ENCODE assay signal across 27 cellular contexts in the genomic region with DNA sequence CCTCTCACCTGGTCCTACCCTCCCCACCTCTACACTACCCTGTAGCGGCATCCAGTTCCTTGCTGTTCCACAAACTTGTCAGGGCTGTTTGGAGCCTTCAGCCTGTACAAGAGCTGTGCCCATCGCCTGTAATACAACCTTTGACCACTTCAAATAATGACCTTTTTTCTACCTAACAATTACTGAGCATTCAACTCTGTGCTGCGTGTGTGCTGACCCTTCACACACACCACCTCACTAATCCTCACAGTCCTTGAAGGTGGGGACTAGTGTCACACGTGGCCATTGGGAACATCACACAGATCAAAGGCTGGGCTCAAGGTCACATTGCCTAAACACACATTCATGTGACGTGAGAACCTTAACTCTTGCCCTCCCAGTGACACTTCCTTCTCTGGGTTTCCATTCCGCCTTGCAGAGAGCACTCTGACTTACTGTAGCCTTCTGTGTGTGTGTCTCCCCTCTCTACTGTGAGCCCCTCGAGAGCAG. TPM values are rescaled to one million over a fixed set of nuclear protein-coding genes. Genes with fewer than 3 reads are reported as not detected.
A peak's percentile ranks its signal among the peaks of the same experiment; 100 is the strongest.
DNase-seq lines count a peak whose midpoint lies in the region; ATAC-seq, FAIRE-seq and TF ChIP-seq lines count a peak whose summit lies in the region.
"Had no signal": no experiment of that assay in that cellular context is flagged by ENCODE, and none has a peak within 500 bp of the region (broad histone marks: within the 10 kb centered on the region; RNA-seq: fewer than 3 reads in every experiment).

No MANE protein-coding gene starts in this region.

- H3K9me3 ChIP-seq in spleen: peaks cover 0 to 15% (median 7%) of the 10 kb centered on the region in 8 donors
- no peaks in the 10 kb centered on the region for H3K9me3 ChIP-seq in MG63
- H3K9me3 ChIP-seq: neutrophil had no signal

- no peaks in the 10 kb centered on the region for H3K27me3 ChIP-seq in bronchial epithelial cell (ENCODE audit: control insufficient read depth, insufficient read depth, low read length)
- no peaks in the 10 kb centered on the region for H3K27me3 ChIP-seq in spleen (replicated peaks in 1 of 7)
- no peaks in the 10 kb centered on the region for H3K27me3 ChIP-seq in MG63
- H3K27me3 ChIP-seq: heart right ventricle, neutrophil had no signal

- H3K27ac Mint-ChIP-seq in neural crest cell (ENCODE audit: unreplicated experiment): peak overlapping the region; percentile 5
- H3K27ac Mint-ChIP-seq: activated naive CD4-positive, alpha-beta T cell treated with anti-CD3 and anti-CD28 coated beads, Interleukin-2, amount 10 ng/mL, durations not matched to agents 7 days and 5 days; IgD-negative memory B cell had no signal

- H3K36me3 ChIP-seq in bronchial epithelial cell (ENCODE audit: control insufficient read depth, insufficient read depth, low read length) (no peaks in the 10 kb centered on the region), spleen (peaks cover 0 to 12% (median 3%) of the 10 kb centered on the region in 6 donors), MG63 (no peaks in the 10 kb centered on the region)

- no peak overlapping the region for H3K4me3 Mint-ChIP-seq in neural crest cell
- H3K4me3 Mint-ChIP-seq: activated naive CD4-positive, alpha-beta T cell treated with anti-CD3 and anti-CD28 coated beads, Interleukin-2, amount 10 ng/mL, durations not matched to agents 7 days and 5 days; CD4-positive, CD25-positive, alpha-beta regulatory T cell; IgD-negative memory B cell; immature natural killer cell had no signal

- intact Hi-C loops in left ventricle myocardium superior (cut with micrococcal nuclease): loop anchor here (5.0 kb wide), 1 partner anchor 244 kb away; no protein-coding TSS in a partner anchor
- intact Hi-C loops in spleen (cut with DNase I; ENCODE audit: low total_unique reads): loop anchor here (10.0 kb wide), 1 partner anchor 97 kb away; no protein-coding TSS in a partner anchor

- H3K27ac ChIP-seq in spleen: no peak overlapping the region
- H3K27ac ChIP-seq: epithelial cell of prostate, heart right ventricle, neutrophil had no signal

- no peaks in the 10 kb centered on the region for H3K4me1 Mint-ChIP-seq in neural crest cell
- H3K4me1 Mint-ChIP-seq: activated naive CD4-positive, alpha-beta T cell treated with anti-CD3 and anti-CD28 coated beads, Interleukin-2, amount 10 ng/mL, durations not matched to agents 7 days and 5 days; immature natural killer cell had no signal

- H3K9me3 Mint-ChIP-seq in neural crest cell: peaks cover 4% of the 10 kb centered on the region
- H3K9me3 Mint-ChIP-seq: immature natural killer cell had no signal

- no peak for ATAC-seq in left ventricle myocardium superior
- ATAC-seq: heart right ventricle; stimulated activated naive CD8-positive, alpha-beta T cell treated with anti-CD3 and anti-CD28 coated beads, Interleukin-15, Interleukin-2, amounts not matched to agents 100 U/mL and 50 U/mL, for 24 hours had no signal

- H3K36me3 Mint-ChIP-seq in neural crest cell (ENCODE audit: low read depth): peaks cover 4% of the 10 kb centered on the region

- no peaks in the 10 kb centered on the region for H3K27me3 Mint-ChIP-seq in neural crest cell (ENCODE audit: low read depth)
- H3K27me3 Mint-ChIP-seq: activated naive CD4-positive, alpha-beta T cell treated with anti-CD3 and anti-CD28 coated beads, Interleukin-2, amount 10 ng/mL, durations not matched to agents 7 days and 5 days; CD4-positive, CD25-positive, alpha-beta regulatory T cell; IgD-negative memory B cell had no signal

- WGBS in spleen, 5 donors: 64 to 85% (median 71%) methylated on average over 7 of the region's 7 CpGs

- TF ChIP-seq CTCF in bronchial epithelial cell (IDR thresholded peaks at IDR 0.05; ENCODE audit: insufficient read depth, low read length, severe bottlenecking) (no peak), neural crest cell (conservative IDR thresholded peaks at IDR 0.05) (no peak), spleen (IDR thresholded peaks at IDR 0.05 in 8 of 11, conservative IDR thresholded peaks at IDR 0.05 in 3 of 11) (no peak)

- no peak for TF ChIP-seq POLR2A in GM12891 (IDR thresholded peaks at IDR 0.05; ENCODE audit: low read depth, low read length)
- TF ChIP-seq POLR2A in spleen (IDR thresholded peaks at IDR 0.05): no peak

- H3K4me3 ChIP-seq in bronchial epithelial cell (ENCODE audit: low read depth, low read length) (no peak overlapping the region), spleen (no peak overlapping the region), MG63 (no peak overlapping the region)
- H3K4me3 ChIP-seq: heart right ventricle, smooth muscle cell had no signal

- FAIRE-seq in GM12891 (lab: Jason Lieb, UNC) (peak; percentile 16), bronchial epithelial cell (lab: Jason Lieb, UNC) (peak; percentile 95)
- FAIRE-seq: GM19239, TTC549 had no signal

- DNase-seq in GM12891 (ENCODE audit: insufficient read length, low spot score) (no peak), MV-4-11 (lab: John Stamatoyannopoulos, UW) (peak; percentile 66), bronchial epithelial cell (ENCODE audit: low read depth) (no peak), neural crest cell (ENCODE audit: low read depth, low spot score) (no peak), left ventricle myocardium superior (no peak), spleen (no peak), MG63 (no peak)
- DNase-seq in stimulated activated CD4-positive, alpha-beta T cell treated with anti-CD3 and anti-CD28 coated beads, Interleukin-4, amount 100 ng/mL, for 4 hours: no peak
- DNase-seq: activated naive CD4-positive, alpha-beta T cell treated with anti-CD3 and anti-CD28 coated beads, Interleukin-2, amount 10 ng/mL, durations not matched to agents 7 days and 5 days; CD4-positive, CD25-positive, alpha-beta regulatory T cell; central memory CD4-positive, alpha-beta T cell; heart right ventricle; immature natural killer cell; NCI-H1436 treated with DMSO at 0.1 percent for 48 hours; NCI-H510A treated with DMSO at 0.1 percent for 48 hours; stimulated activated CD4-positive, alpha-beta T cell treated with anti-CD3 and anti-CD28 coated beads, Interleukin-2, amount 100 ng/mL, for 48 hours; stimulated activated naive CD8-positive, alpha-beta T cell treated with anti-CD3 and anti-CD28 coated beads, Interleukin-15, Interleukin-2, amounts not matched to agents 100 U/mL and 50 U/mL, for 24 hours; SW 1271 had no signal

- H3K4me1 ChIP-seq in spleen: no peaks in the 10 kb centered on the region
- H3K4me1 ChIP-seq: heart right ventricle had no signal

TF ChIP-seq in GM12891, 5 proteins besides CTCF, POLR2A, EP300 and RAD21:
- TF ChIP-seq SPI1 (IDR thresholded peaks at IDR 0.05; ENCODE audit: low read depth, low read length) (0 out of 2 replicates have a peak, but pooled peaks have one; percentile 44), POLR2AphosphoS5 (IDR thresholded peaks at IDR 0.05; ENCODE audit: low read depth, low read length) (no peak)

RNA-seq across cellular contexts. Expression of a gene that starts 3.1 kb away (rescaled TPM):
- 0.27 TPM for polyA plus RNA-seq in GM12891 (2012; ENCODE audit: low read depth, missing spikeins)
- total RNA-seq in bronchial epithelial cell (under 0.01 TPM in 1 of 2 replicates, not detected in the other), neural crest cell (0.14 TPM in 1 of 2 replicates, not detected in the other), left ventricle myocardium superior (not detected), spleen (1 to 10 TPM in 1 of 7 donors, under 1 TPM in 6; 0.17 to 1.1 (median 0.30) TPM)
- not detected for polyA plus RNA-seq in spleen
- total RNA-seq in MG63 (2014; rRNA removed; shearing (Covaris generic); ENCODE audit: low replicate concordance): 0.03 TPM in 1 of 2 replicates, not detected in the other
- total RNA-seq: lower leg skin, M059J, mucosa of gallbladder, smooth muscle cell had no signal
- polyA plus RNA-seq: CD4-positive, CD25-positive, alpha-beta regulatory T cell; heart right ventricle; IgD-negative memory B cell; immature natural killer cell; smooth muscle cell had no signal

RNA-seq across cellular contexts. Expression of a gene that starts 26.5 kb away (rescaled TPM):
- polyA plus RNA-seq in GM12891 (2012; ENCODE audit: low read depth, missing spikeins): 10.7 TPM
- total RNA-seq in bronchial epithelial cell (5.8 and 8.7 TPM in 2 replicates), neural crest cell (18.5 and 21.1 TPM in 2 replicates), left ventricle myocardium superior (10.7 TPM), spleen (10 to 100 TPM; 26.2 to 41.0 (median 31.0) TPM)
- 10 to 100 TPM; 14.0 to 20.0 (median 14.4) TPM for polyA plus RNA-seq in spleen
- 3.0 and 10.7 TPM in 2 replicates for total RNA-seq in MG63 (2014; rRNA removed; shearing (Covaris generic); ENCODE audit: low replicate concordance)
